8 cellular contexts compared by ENCODE assay signal in the genomic region with DNA sequence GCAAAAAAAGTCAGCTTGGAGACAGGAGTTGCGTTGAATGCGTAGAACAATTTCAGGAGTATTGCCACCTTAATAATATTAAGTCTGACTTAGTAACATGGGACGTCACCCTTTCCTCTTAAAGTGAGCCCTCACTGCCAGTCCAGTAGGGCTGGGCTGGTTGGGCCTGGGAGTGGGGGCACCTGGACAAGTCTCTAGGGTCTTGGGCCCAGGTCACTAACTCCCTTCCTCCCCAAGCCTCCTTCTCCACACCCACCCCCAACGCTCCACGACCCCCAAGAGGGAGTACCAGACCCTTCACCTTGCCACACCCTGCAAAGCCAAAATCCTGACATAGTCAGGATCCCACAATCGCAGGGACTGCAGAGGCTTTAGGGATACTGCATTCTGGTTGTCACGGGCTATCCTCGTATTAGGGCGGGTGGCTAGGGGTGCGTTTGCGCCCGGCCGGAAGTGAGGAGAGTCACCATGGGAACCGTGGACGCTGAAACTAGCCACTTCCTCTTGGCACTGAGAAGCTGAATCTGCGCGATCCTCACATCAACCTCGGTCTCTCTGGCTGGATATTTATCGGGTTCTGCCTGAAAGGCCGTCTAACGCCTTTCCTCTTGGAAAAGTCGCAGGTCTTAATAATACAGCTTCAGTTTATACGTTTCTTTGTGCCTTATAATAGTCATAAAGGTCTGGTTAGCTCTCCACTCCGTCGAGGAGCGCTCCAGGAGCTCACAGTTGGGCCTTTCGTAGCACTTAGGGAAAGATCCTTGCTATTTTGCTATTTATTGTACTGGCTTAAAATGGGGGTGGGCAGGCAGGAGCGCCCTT. TPM values are rescaled to one million over a fixed set of nuclear protein-coding genes. Genes with fewer than 3 reads are reported as not detected.
A peak's percentile ranks its signal among the peaks of the same experiment; 100 is the strongest.
DNase-seq lines count a peak whose midpoint lies in the region; ATAC-seq and TF ChIP-seq lines count a peak whose summit lies in the region.

No MANE protein-coding gene starts in this region.

- H3K4me1 ChIP-seq in mucosa of descending colon (ENCODE audit: low read depth): peaks cover 9% of the 10 kb centered on the region

- peak; percentile 99 for ATAC-seq in GM18861 (IDR thresholded peaks at IDR 0.05; ENCODE audit: unreplicated experiment)
- peak; percentile 100 for ATAC-seq in HG03066 (IDR thresholded peaks at IDR 0.05; ENCODE audit: low read depth, unreplicated experiment)
- ATAC-seq in esophagus mucosa: peak; percentile 83
- ATAC-seq in mucosa of descending colon: peak; percentile 98
- peak; percentile 100 for ATAC-seq in stimulated activated naive B cell treated with anti-CD40 and anti-IgM and Interleukin-4, amounts not matched to agents 10 μg/mL and 1 μg/mL and 100 μg/mL, for 72 hours (replicated peaks)

- H3K27ac Mint-ChIP-seq in stimulated activated naive B cell treated with anti-CD40 and anti-IgM and Interleukin-4, amounts not matched to agents 10 μg/mL and 1 μg/mL and 100 μg/mL, for 72 hours: peak overlapping the region; percentile 51

- no peak overlapping the region for H3K4me3 ChIP-seq in mucosa of descending colon

- in situ Hi-C loops in ACHN (cut with HindIII; ENCODE audit: low pct_ligation_motif_present, low pct_unique_long_range_greater_than_20kb, low sequenced_read_pairs): no loop called here

- peaks cover 4 to 15% of the 10 kb centered on the region in 2 donors for H3K4me1 Mint-ChIP-seq in stimulated activated naive B cell treated with anti-CD40 and anti-IgM and Interleukin-4, amounts not matched to agents 10 μg/mL and 1 μg/mL and 100 μg/mL, for 72 hours

- H3K4me3 Mint-ChIP-seq in stimulated activated naive B cell treated with anti-CD40 and anti-IgM and Interleukin-4, amounts not matched to agents 10 μg/mL and 1 μg/mL and 100 μg/mL, for 72 hours: peak overlapping the region; percentile 79 to 81

- peaks cover 0 to 2% of the 10 kb centered on the region in 2 donors for H3K9me3 Mint-ChIP-seq in stimulated activated naive B cell treated with anti-CD40 and anti-IgM and Interleukin-4, amounts not matched to agents 10 μg/mL and 1 μg/mL and 100 μg/mL, for 72 hours

- H3K27me3 Mint-ChIP-seq in stimulated activated naive B cell treated with anti-CD40 and anti-IgM and Interleukin-4, amounts not matched to agents 10 μg/mL and 1 μg/mL and 100 μg/mL, for 72 hours: peaks cover 13 to 19% of the 10 kb centered on the region in 2 donors

- H3K9me3 ChIP-seq in mucosa of descending colon: no peaks in the 10 kb centered on the region

- no peaks in the 10 kb centered on the region for H3K36me3 Mint-ChIP-seq in stimulated activated naive B cell treated with anti-CD40 and anti-IgM and Interleukin-4, amounts not matched to agents 10 μg/mL and 1 μg/mL and 100 μg/mL, for 72 hours

- no peaks in the 10 kb centered on the region for H3K36me3 ChIP-seq in mucosa of descending colon (ENCODE audit: low read depth)

- peak; percentile 63 for DNase-seq in ACHN
- peak; percentile 38 for DNase-seq in NCI-H510A treated with DMSO at 0.1 percent for 48 hours (lab: John Stamatoyannopoulos, UW)
- DNase-seq in activated T-cell treated with anti-CD3 and anti-CD28 coated beads for 24 hours (ENCODE audit: low read depth): peak; percentile 67
- peak; percentile 80 to 87 (median 84) for DNase-seq in mucosa of descending colon
- DNase-seq in stimulated activated naive B cell treated with anti-CD40 and anti-IgM and Interleukin-4, amounts not matched to agents 10 μg/mL and 1 μg/mL and 100 μg/mL, for 72 hours: peak; percentile 78

- TF ChIP-seq CTCF in mucosa of descending colon (IDR thresholded peaks at IDR 0.05): no peak

- intact Hi-C loops in mucosa of descending colon (cut with DNase I, micrococcal nuclease): no loop called here

RNA-seq across cellular contexts. Expression of gene CXXC1, which starts 10.3 kb away (rescaled TPM):
- total RNA-seq in esophagus mucosa: 31.4 TPM
- 10 to 100 TPM; 80.9 to 88.8 (median 83.7) TPM for total RNA-seq in mucosa of descending colon

RNA-seq across cellular contexts. Expression of gene MBD1, which starts 16.5 kb away (rescaled TPM):
- total RNA-seq in esophagus mucosa (44.2 TPM), mucosa of descending colon (10 to 100 TPM; 71.4 to 90.2 (median 75.1) TPM)

RNA-seq across cellular contexts. Expression of gene CFAP53, which starts 31.5 kb away (rescaled TPM):
- total RNA-seq in esophagus mucosa (0.36 TPM), mucosa of descending colon (under 1 TPM in 2 of 3 donors, not detected in 1; 0.27 to 0.47 TPM)
